In genomic region chr2:100580474-100581264, GRCh38 we compare ENCODE assay signal across 8 cellular contexts. TPM values are rescaled to one million over a fixed set of nuclear protein-coding genes. Genes with fewer than 3 reads are reported as not detected.
DNase-seq lines count a peak whose midpoint lies in the region; ATAC-seq and TF ChIP-seq lines count a peak whose summit lies in the region.

No MANE protein-coding gene starts in this region.

- H3K4me1 Mint-ChIP-seq in activated T-cell treated with anti-CD3 and anti-CD28 coated beads, Interleukin-2, amount 50 U/mL, for 24 hours (ENCODE audit: low read depth) = peaks cover 48% of the 10 kb centered on the region
- no peaks in the 10 kb centered on the region for H3K4me1 Mint-ChIP-seq in HFFc6 (ENCODE audit: low read depth)

- BruUV-seq in PC-3 (replicated peaks; lab: Mats Ljungman, UMichigan) = no TSS peak

- peaks cover 29% of the 10 kb centered on the region for H3K36me3 Mint-ChIP-seq in activated T-cell treated with anti-CD3 and anti-CD28 coated beads, Interleukin-2, amount 50 U/mL, for 24 hours (ENCODE audit: low read depth)
- peaks cover under 1% of the 10 kb centered on the region; the same call in 1 of the 2 replicates for H3K36me3 Mint-ChIP-seq in HFFc6 (ENCODE audit: low read depth)

- H3K4me3 Mint-ChIP-seq in activated T-cell treated with anti-CD3 and anti-CD28 coated beads, Interleukin-2, amount 50 U/mL, for 24 hours = peak overlapping the region; percentile 69
- H3K4me3 Mint-ChIP-seq in HFFc6 = no peak overlapping the region

- H3K9ac ChIP-seq in PC-3 (ENCODE audit: low read length) = no peak overlapping the region

- no peak overlapping the region for H3K4me2 ChIP-seq in PC-3 (ENCODE audit: low read length)

- POLR2A ChIA-PET in PC-3 (lab: Charles Lee; ENCODE audit: unreplicated experiment) = no interaction called here

- no peaks in the 10 kb centered on the region for H3K4me1 ChIP-seq in PC-3 (ENCODE audit: insufficient read depth, low read length)

- H3K27ac Mint-ChIP-seq in activated T-cell treated with anti-CD3 and anti-CD28 coated beads, Interleukin-2, amount 50 U/mL, for 24 hours = peak overlapping the region; percentile 96
- no peak overlapping the region for H3K27ac Mint-ChIP-seq in HFFc6

- peaks cover under 1% of the 10 kb centered on the region; the same call in 1 of the 2 replicates for H3K36me3 ChIP-seq in PC-3 (ENCODE audit: low read depth, low read length)

- TF ChIP-seq CTCF in HFFc6 (IDR thresholded peaks at IDR 0.05) = no peak
- TF ChIP-seq CTCF in PC-3 (conservative IDR thresholded peaks at IDR 0.05; ENCODE audit: low read depth, low read length) = no peak

- no peaks in the 10 kb centered on the region for H3K9me3 ChIP-seq in PC-3 (ENCODE audit: low read length)

- no peak overlapping the region for H2AFZ ChIP-seq in PC-3 (ENCODE audit: low read length)

- H3K27me3 ChIP-seq in PC-3 (ENCODE audit: low read length) = no peaks in the 10 kb centered on the region

- CTCF ChIA-PET in PC-3 (lab: Charles Lee) = no interaction called here

- no peaks in the 10 kb centered on the region for H3F3A ChIP-seq in PC-3 (ENCODE audit: low read length, unreplicated experiment)

- H3K27me3 Mint-ChIP-seq in activated T-cell treated with anti-CD3 and anti-CD28 coated beads, Interleukin-2, amount 50 U/mL, for 24 hours = no peaks in the 10 kb centered on the region
- peaks cover 6% of the 10 kb centered on the region for H3K27me3 Mint-ChIP-seq in HFFc6 (ENCODE audit: insufficient read depth)

- H3K4me3 ChIP-seq in PC-3 (ENCODE audit: low read length) = no peak overlapping the region

- no peaks in the 10 kb centered on the region for H3K9me3 Mint-ChIP-seq in activated T-cell treated with anti-CD3 and anti-CD28 coated beads, Interleukin-2, amount 50 U/mL, for 24 hours
- H3K9me3 Mint-ChIP-seq in HFFc6 = no peaks in the 10 kb centered on the region

- H3K79me2 ChIP-seq in PC-3 (ENCODE audit: low read length) = no peaks in the 10 kb centered on the region

- intact Hi-C loops in PC-3 (cut with micrococcal nuclease) = no loop called here

- H4K20me1 ChIP-seq in PC-3 (ENCODE audit: low read length) = no peaks in the 10 kb centered on the region

- ATAC-seq in GM21526 (IDR thresholded peaks at IDR 0.05; ENCODE audit: low FRiP score, unreplicated experiment) (peak; percentile 68), PC-3 (no peak)

- no peak overlapping the region for H3K27ac ChIP-seq in PC-3 (ENCODE audit: low read length)

- peak; percentile 39 for DNase-seq in CD1c-positive myeloid dendritic cell (ENCODE audit: extremely low spot score)
- DNase-seq in Kasumi-1 (lab: John Stamatoyannopoulos, UW) = peak; percentile 83 to 91
- DNase-seq in activated T-cell treated with anti-CD3 and anti-CD28 coated beads, Interleukin-2, amount 50 U/mL, for 24 hours = peak; percentile 66
- peak; percentile 20 for DNase-seq in mucosa of gallbladder (ENCODE audit: low spot score)
- no peak for DNase-seq in HFFc6
- DNase-seq in NCI-H146 (lab: John Stamatoyannopoulos, UW) = no peak
- no peak for DNase-seq in PC-3

- H3K9me2 ChIP-seq in PC-3 (replicated peaks; ENCODE audit: low read length) = no peaks in the 10 kb centered on the region

RNA-seq across cellular contexts. Expression of gene PDCL3, which starts 17.9 kb away (rescaled TPM):
- total RNA-seq in mucosa of gallbladder = 19.7 TPM
- total RNA-seq in HFFc6 (2021; fragmentation: NEBNext Ultra II Directional; extraction: Animal tissue kit (Norgen Biotek cat#: 25700)) = 10 to 100 TPM; 26.1 to 30.3 (median 29.1) TPM
- 20.7 and 27.2 TPM in 2 replicates for total RNA-seq in PC-3 (2014; rRNA removed)

Comparison
In these comparisons a context has a peak if more than half of its experiments do, and no peak if none do; other contexts are left out.
1. DNase-seq: peak in CD1c-positive myeloid dendritic cell (single experiment), Kasumi-1 (2 of 2), activated T-cell treated with anti-CD3 and anti-CD28 coated beads, Interleukin-2, amount 50 U/mL, for 24 hours (single experiment) and mucosa of gallbladder (single experiment); none in HFFc6 (single experiment), NCI-H146 (single experiment) and PC-3 (single experiment).